In genomic region chr14:103105580-103106168, GRCh38 we compare ENCODE assay signal across 9 cellular contexts. TPM values are rescaled to one million over a fixed set of nuclear protein-coding genes. Genes with fewer than 3 reads are reported as not detected.
DNase-seq lines count a peak whose midpoint lies in the region; ATAC-seq and TF ChIP-seq lines count a peak whose summit lies in the region.
"Had no signal": no experiment of that assay in that cellular context is flagged by ENCODE, and none has a peak within 500 bp of the region (broad histone marks: within the 10 kb centered on the region; RNA-seq: fewer than 3 reads in every experiment).

No MANE protein-coding gene starts in this region.

- no peak overlapping the region for H3K4ac ChIP-seq in mesendoderm (ENCODE audit: low read depth, low read length)

- no peak overlapping the region for H4K5ac ChIP-seq in mesendoderm (ENCODE audit: low read length)

- ATAC-seq in HCT116 (peak; percentile 18; the same call in 1 of the 2 replicates), GM21825 (IDR thresholded peaks at IDR 0.05; ENCODE audit: unreplicated experiment) (no peak)

- RAD21 ChIA-PET in HCT116 (lab: Charles Lee; ENCODE audit: low non-redundant PET in 1 of 2, low total read pairs in 2 of 2, uncharacterized antibody in 2 of 2, unreplicated experiment in 2 of 2): interaction anchor here (0.6 to 2.1 kb wide), 9 partner anchors 26 to 186 kb away, joined by 3 to 18 read pairs (median 5); no protein-coding TSS in a partner anchor

- no peak overlapping the region for H2AFZ ChIP-seq in HCT116 (ENCODE audit: low read depth, low read length, poor library complexity, severe bottlenecking)

- TF ChIP-seq RAD21 in HCT116 (IDR thresholded peaks at IDR 0.05; ENCODE audit: low read depth): no peak

- no TSS peak for BruUV-seq in HCT116 (replicated peaks; lab: Mats Ljungman, UMichigan)

- H3K79me2 ChIP-seq in HCT116 (ENCODE audit: insufficient read depth, low read length) (no peaks in the 10 kb centered on the region), mesendoderm (ENCODE audit: control insufficient read depth, insufficient read depth, low read length) (no peaks in the 10 kb centered on the region)

- no peak overlapping the region for H3K9ac ChIP-seq in HCT116 (ENCODE audit: low read length)
- H3K9ac ChIP-seq in mesendoderm (ENCODE audit: low read length): no peak overlapping the region

- no CpG with 5 or more reads among the region's 10 CpGs for WGBS in mesendoderm (ENCODE audit: extremely low coverage, insufficient coverage, low lambda C conversion rate)

- H3K56ac ChIP-seq in mesendoderm (ENCODE audit: low read length): no peak overlapping the region

- TF ChIP-seq POLR2A in HCT116 (IDR thresholded peaks at IDR 0.05; ENCODE audit: borderline replicate concordance, extremely low read depth, insufficient read depth, insufficient read length): no peak

- H2BK15ac ChIP-seq in mesendoderm (replicated peaks; ENCODE audit: low read depth): no peak overlapping the region

- DNase-seq in DMS 273 treated with DMSO at 0.1 percent for 48 hours (lab: John Stamatoyannopoulos, UW) (peak; percentile 15), HCT116 (ENCODE audit: low read depth, low spot score) (no peak), NCI-H526 treated with DMSO at 0.1 percent for 48 hours (lab: John Stamatoyannopoulos, UW) (peak; percentile 26), epithelial cell of esophagus (ENCODE audit: low read depth) (no peak), mesendoderm (no peak), A172 (ENCODE audit: low spot score) (no peak)
- DNase-seq in activated CD4-positive, CD25-positive, alpha-beta regulatory T cell (lab: John Stamatoyannopoulos, UW): no peak

- no peak overlapping the region for H2AK5ac ChIP-seq in mesendoderm (ENCODE audit: low read length)

- H3K27me3 ChIP-seq in HCT116 (ENCODE audit: insufficient read depth, low read length): no peaks in the 10 kb centered on the region
- peaks cover 8% of the 10 kb centered on the region for H3K27me3 ChIP-seq in mesendoderm (ENCODE audit: insufficient read depth, low read length, poor library complexity)

- POLR2A ChIA-PET in HCT116 (lab: Charles Lee): no interaction called here

- no peak overlapping the region for H2BK5ac ChIP-seq in mesendoderm (ENCODE audit: low read length)

- H3K9me3 ChIP-seq in HCT116 (ENCODE audit: control insufficient read depth in 1 of 2, insufficient read depth in 1 of 2, low read depth in 1 of 2, low read length in 2 of 2): no peaks in the 10 kb centered on the region

- no peak overlapping the region for H2BK120ac ChIP-seq in mesendoderm (ENCODE audit: low read depth, low read length)

- H3K36me3 ChIP-seq in HCT116 (ENCODE audit: control insufficient read depth in 1 of 2, insufficient read depth in 2 of 2, low read length in 2 of 2) (no peaks in the 10 kb centered on the region), mesendoderm (ENCODE audit: control insufficient read depth, insufficient read depth, low read length) (no peaks in the 10 kb centered on the region)

- H3K18ac ChIP-seq in mesendoderm (ENCODE audit: low read length): no peak overlapping the region

- H3K9me2 ChIP-seq in HCT116 (ENCODE audit: insufficient read depth): no peaks in the 10 kb centered on the region

- intact Hi-C loops in HCT116 (cut with micrococcal nuclease): loop anchor here (1.0 kb wide), 3 partner anchors 36 to 187 kb away; no protein-coding TSS in a partner anchor

- H4K20me1 ChIP-seq in HCT116 (ENCODE audit: insufficient read depth): no peaks in the 10 kb centered on the region

- H3K27ac ChIP-seq in HCT116 (ENCODE audit: low read depth, low read length) (no peak overlapping the region; the same call in 1 of the 2 replicates), mesendoderm (ENCODE audit: low read depth, low read length) (no peak overlapping the region)

- TF ChIP-seq CTCF in HCT116 (IDR thresholded peaks at IDR 0.05 in 2 of 3, conservative IDR thresholded peaks at IDR 0.05 in 1 of 3; ENCODE audit: borderline replicate concordance in 1 of 3, insufficient read depth in 1 of 3, low read depth in 2 of 3, low read length in 2 of 3) (peak in 2 of 3 experiments; percentile 28 to 46; a peak in 3 of 6 replicates), epithelial cell of esophagus (IDR thresholded peaks at IDR 0.05; ENCODE audit: insufficient read depth, low read depth, low read length, missing control alignments) (peak; percentile 23)

- H3K23ac ChIP-seq in mesendoderm (ENCODE audit: low read length): no peak overlapping the region

- no peaks in the 10 kb centered on the region for H3K79me1 ChIP-seq in mesendoderm (ENCODE audit: low read length)

- H3K4me1 ChIP-seq in HCT116 (ENCODE audit: control insufficient read depth in 1 of 2, insufficient read depth in 2 of 2, low read length in 2 of 2) (peaks cover 34 to 53% of the 10 kb centered on the region in 2 experiments), mesendoderm (ENCODE audit: control insufficient read depth, low read depth, low read length) (peaks cover 3% of the 10 kb centered on the region)

- H3K4me2 ChIP-seq in HCT116 (ENCODE audit: low read length) (peak overlapping the region; percentile 60; the same call in 1 of the 2 replicates), mesendoderm (ENCODE audit: low read length) (no peak overlapping the region)

- CTCF ChIA-PET in HCT116 (lab: Charles Lee): interaction anchor here (0.6 to 3.1 kb wide), 29 partner anchors 10 to 556 kb away, joined by 3 to 41 read pairs (median 5); partner anchors contain the start of gene EXOC3L4

- no peak overlapping the region for H4K8ac ChIP-seq in mesendoderm (ENCODE audit: low read depth, low read length)

- no peak overlapping the region for H3K4me3 ChIP-seq in HCT116 (replicated peaks in 1 of 2; ENCODE audit: low read depth in 1 of 2, low read length in 2 of 2)
- no peak overlapping the region for H3K4me3 ChIP-seq in epithelial cell of esophagus (ENCODE audit: low read length)
- no peak overlapping the region for H3K4me3 ChIP-seq in mesendoderm (ENCODE audit: low read length)

TF ChIP-seq in HCT116, 20 proteins besides CTCF, POLR2A, EP300 and RAD21:
- TF ChIP-seq ZNF274 (IDR thresholded peaks at IDR 0.05; ENCODE audit: low read depth, low read length) (no peak), CEBPB (IDR thresholded peaks at IDR 0.05; ENCODE audit: low read depth) (no peak), ATF3 (IDR thresholded peaks at IDR 0.05) (no peak), SIN3A (IDR thresholded peaks at IDR 0.05; ENCODE audit: low read depth) (no peak), TCF7L2 (IDR thresholded peaks at IDR 0.05; ENCODE audit: borderline replicate concordance, extremely low read depth, insufficient read depth, insufficient read length) (peak; percentile 73)

RNA-seq across cellular contexts. Expression of gene EXOC3L4, which starts 11.1 kb away (rescaled TPM):
- not detected for total RNA-seq in HCT116 (2021; ENCODE audit: unreplicated experiment)
- 0.15 and 0.34 TPM in 2 replicates for polyA plus RNA-seq in HCT116 (2012)
- polyA plus RNA-seq in mesendoderm (2013, experiment 1 of 2): 0.10 TPM
- not detected for polyA plus RNA-seq in mesendoderm (2013, experiment 2 of 2)
- total RNA-seq in A172 (2014; rRNA removed; shearing (Covaris generic)): 3.7 and 8.2 TPM in 2 replicates

RNA-seq across cellular contexts. Expression of gene TNFAIP2, which starts 17.6 kb away (rescaled TPM):
- total RNA-seq in HCT116 (2021; ENCODE audit: unreplicated experiment): 74.8 TPM
- 49.6 and 52.9 TPM in 2 replicates for polyA plus RNA-seq in HCT116 (2012)
- polyA plus RNA-seq in mesendoderm (2013, experiment 1 of 2): 30.9 TPM
- polyA plus RNA-seq in mesendoderm (2013, experiment 2 of 2): 29.3 TPM
- total RNA-seq in A172 (2014; rRNA removed; shearing (Covaris generic)): 207 and 346 TPM in 2 replicates

RNA-seq across cellular contexts. Expression of gene LBHD2, which starts 21.7 kb away (rescaled TPM):
- total RNA-seq in HCT116 (2021; ENCODE audit: unreplicated experiment): not detected
- not detected in 2 replicates for polyA plus RNA-seq in HCT116 (2012)
- not detected for polyA plus RNA-seq in mesendoderm (2013, experiment 1 of 2)
- polyA plus RNA-seq in mesendoderm (2013, experiment 2 of 2): not detected
- total RNA-seq in A172 (2014; rRNA removed; shearing (Covaris generic)): not detected in 2 replicates
- total RNA-seq: T-cell had no signal

RNA-seq across cellular contexts. Expression of gene CDC42BPB, which starts 48.3 kb away (rescaled TPM):
- total RNA-seq in HCT116 (2021; ENCODE audit: unreplicated experiment): 85.6 TPM
- 81.0 and 89.0 TPM in 2 replicates for polyA plus RNA-seq in HCT116 (2012)
- 49.9 TPM for polyA plus RNA-seq in mesendoderm (2013, experiment 1 of 2)
- 48.4 TPM for polyA plus RNA-seq in mesendoderm (2013, experiment 2 of 2)
- 26.2 and 26.6 TPM in 2 replicates for total RNA-seq in A172 (2014; rRNA removed; shearing (Covaris generic))

Comparison
In these comparisons a context has a peak if more than half of its experiments do, and no peak if none do; other contexts are left out.
1. DNase-seq: peak in DMS 273 treated with DMSO at 0.1 percent for 48 hours (single experiment) and NCI-H526 treated with DMSO at 0.1 percent for 48 hours (single experiment); none in HCT116 (single experiment), epithelial cell of esophagus (single experiment), mesendoderm (single experiment), A172 (single experiment) and activated CD4-positive, CD25-positive, alpha-beta regulatory T cell (0 of 4).